1 cellular context compared by ENCODE assay signal in genomic region chr2:25417715-25418369, GRCh38.
TF ChIP-seq lines count a peak whose summit lies in the region.

No MANE protein-coding gene starts in this region.

TF ChIP-seq in HepG2, 621 proteins besides CTCF, POLR2A, EP300 and RAD21 (continued from another document):
- TF ChIP-seq REST (IDR thresholded peaks at IDR 0.05; ENCODE audit: borderline replicate concordance in 1 of 2, low read depth in 1 of 2, low read length in 2 of 2) (no peak), CHD4 (IDR thresholded peaks at IDR 0.05; ENCODE audit: borderline replicate concordance, low read length) (no peak)
